1 cellular context compared by ENCODE assay signal in the genomic region with DNA sequence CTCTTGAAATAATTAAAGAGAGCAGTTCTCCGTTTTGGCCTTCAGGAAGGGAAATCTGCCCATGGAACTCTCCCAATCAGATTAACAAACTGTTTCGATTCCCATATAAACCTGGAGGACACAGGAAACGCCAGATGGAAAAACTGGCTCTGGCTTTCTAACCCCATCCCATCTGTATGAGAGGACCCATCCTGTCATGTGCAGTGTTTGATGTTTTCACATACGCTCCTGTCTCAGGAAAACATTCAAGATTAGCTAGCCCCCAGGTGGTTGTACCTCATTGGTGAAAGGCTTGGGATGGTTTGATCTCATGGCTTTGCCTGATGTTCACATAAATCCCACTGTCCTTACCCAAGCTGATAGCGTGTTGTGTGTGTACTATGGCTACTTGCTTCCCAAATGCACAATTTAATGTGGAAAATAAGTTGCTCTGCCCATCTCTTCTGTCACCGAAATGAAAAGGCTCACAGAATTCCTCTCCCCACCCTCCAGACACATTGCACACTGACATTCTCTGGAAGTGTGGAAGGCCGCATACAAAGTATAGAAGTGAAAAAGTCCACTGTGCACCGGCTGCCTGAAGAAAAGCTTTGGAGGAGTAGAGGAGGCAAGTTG.
TF ChIP-seq lines count a peak whose summit lies in the region.

No MANE protein-coding gene starts in this region.

TF ChIP-seq in HepG2, 621 proteins besides CTCF, POLR2A, EP300 and RAD21 (continued from another document and continues in another):
- TF ChIP-seq KLF11 (CRISPR knock-in tag; IDR thresholded peaks at IDR 0.05), result 0 out of 2 replicates have a peak, but pooled peaks have one; percentile 30
- 0 out of 2 replicates have a peak, but pooled peaks have one; percentile 8 for TF ChIP-seq GATAD1 (CRISPR knock-in tag; IDR thresholded peaks at IDR 0.05)
- peak; percentile 45; the same call in 1 of the 2 replicates for TF ChIP-seq ZNF430 (CRISPR knock-in tag; IDR thresholded peaks at IDR 0.05)
- TF ChIP-seq, protein P1, sequence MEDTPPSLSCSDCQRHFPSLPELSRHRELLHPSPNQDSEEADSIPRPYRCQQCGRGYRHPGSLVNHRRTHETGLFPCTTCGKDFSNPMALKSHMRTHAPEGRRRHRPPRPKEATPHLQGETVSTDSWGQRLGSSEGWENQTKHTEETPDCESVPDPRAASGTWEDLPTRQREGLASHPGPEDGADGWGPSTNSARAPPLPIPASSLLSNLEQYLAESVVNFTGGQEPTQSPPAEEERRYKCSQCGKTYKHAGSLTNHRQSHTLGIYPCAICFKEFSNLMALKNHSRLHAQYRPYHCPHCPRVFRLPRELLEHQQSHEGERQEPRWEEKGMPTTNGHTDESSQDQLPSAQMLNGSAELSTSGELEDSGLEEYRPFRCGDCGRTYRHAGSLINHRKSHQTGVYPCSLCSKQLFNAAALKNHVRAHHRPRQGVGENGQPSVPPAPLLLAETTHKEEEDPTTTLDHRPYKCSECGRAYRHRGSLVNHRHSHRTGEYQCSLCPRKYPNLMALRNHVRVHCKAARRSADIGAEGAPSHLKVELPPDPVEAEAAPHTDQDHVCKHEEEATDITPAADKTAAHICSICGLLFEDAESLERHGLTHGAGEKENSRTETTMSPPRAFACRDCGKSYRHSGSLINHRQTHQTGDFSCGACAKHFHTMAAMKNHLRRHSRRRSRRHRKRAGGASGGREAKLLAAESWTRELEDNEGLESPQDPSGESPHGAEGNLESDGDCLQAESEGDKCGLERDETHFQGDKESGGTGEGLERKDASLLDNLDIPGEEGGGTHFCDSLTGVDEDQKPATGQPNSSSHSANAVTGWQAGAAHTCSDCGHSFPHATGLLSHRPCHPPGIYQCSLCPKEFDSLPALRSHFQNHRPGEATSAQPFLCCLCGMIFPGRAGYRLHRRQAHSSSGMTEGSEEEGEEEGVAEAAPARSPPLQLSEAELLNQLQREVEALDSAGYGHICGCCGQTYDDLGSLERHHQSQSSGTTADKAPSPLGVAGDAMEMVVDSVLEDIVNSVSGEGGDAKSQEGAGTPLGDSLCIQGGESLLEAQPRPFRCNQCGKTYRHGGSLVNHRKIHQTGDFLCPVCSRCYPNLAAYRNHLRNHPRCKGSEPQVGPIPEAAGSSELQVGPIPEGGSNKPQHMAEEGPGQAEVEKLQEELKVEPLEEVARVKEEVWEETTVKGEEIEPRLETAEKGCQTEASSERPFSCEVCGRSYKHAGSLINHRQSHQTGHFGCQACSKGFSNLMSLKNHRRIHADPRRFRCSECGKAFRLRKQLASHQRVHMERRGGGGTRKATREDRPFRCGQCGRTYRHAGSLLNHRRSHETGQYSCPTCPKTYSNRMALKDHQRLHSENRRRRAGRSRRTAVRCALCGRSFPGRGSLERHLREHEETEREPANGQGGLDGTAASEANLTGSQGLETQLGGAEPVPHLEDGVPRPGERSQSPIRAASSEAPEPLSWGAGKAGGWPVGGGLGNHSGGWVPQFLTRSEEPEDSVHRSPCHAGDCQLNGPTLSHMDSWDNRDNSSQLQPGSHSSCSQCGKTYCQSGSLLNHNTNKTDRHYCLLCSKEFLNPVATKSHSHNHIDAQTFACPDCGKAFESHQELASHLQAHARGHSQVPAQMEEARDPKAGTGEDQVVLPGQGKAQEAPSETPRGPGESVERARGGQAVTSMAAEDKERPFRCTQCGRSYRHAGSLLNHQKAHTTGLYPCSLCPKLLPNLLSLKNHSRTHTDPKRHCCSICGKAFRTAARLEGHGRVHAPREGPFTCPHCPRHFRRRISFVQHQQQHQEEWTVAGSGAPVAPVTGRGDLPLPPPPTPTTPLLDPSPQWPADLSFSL (CRISPR knock-in tag; IDR thresholded peaks at IDR 0.05), result no peak
- TF ChIP-seq TEAD3 (CRISPR knock-in tag; optimal IDR thresholded peaks at IDR 0.05; ENCODE audit: borderline replicate concordance), result peak; percentile 51
- 0 out of 2 replicates have a peak, but pooled peaks have one; percentile 1 for TF ChIP-seq ZNF792 (CRISPR knock-in tag; IDR thresholded peaks at IDR 0.05)
- TF ChIP-seq ZC3H4 (CRISPR knock-in tag; IDR thresholded peaks at IDR 0.05; ENCODE audit: borderline replicate concordance), result peak; percentile 93
- TF ChIP-seq KMT2A (CRISPR knock-in tag; IDR thresholded peaks at IDR 0.05), result 0 out of 2 replicates have a peak, but pooled peaks have one; percentile 42
- peak; percentile 52 for TF ChIP-seq ZNF350 (CRISPR knock-in tag; IDR thresholded peaks at IDR 0.05; ENCODE audit: borderline replicate concordance, low read depth)
- TF ChIP-seq FIP1L1 (IDR thresholded peaks at IDR 0.05; ENCODE audit: borderline replicate concordance, insufficient read depth, low read depth, low read length), result peak; percentile 64; the same call in 1 of the 2 replicates
- TF ChIP-seq ZNF124 (CRISPR knock-in tag; IDR thresholded peaks at IDR 0.05), result 0 out of 2 replicates have a peak, but pooled peaks have one; percentile 68
- TF ChIP-seq, protein P2, sequence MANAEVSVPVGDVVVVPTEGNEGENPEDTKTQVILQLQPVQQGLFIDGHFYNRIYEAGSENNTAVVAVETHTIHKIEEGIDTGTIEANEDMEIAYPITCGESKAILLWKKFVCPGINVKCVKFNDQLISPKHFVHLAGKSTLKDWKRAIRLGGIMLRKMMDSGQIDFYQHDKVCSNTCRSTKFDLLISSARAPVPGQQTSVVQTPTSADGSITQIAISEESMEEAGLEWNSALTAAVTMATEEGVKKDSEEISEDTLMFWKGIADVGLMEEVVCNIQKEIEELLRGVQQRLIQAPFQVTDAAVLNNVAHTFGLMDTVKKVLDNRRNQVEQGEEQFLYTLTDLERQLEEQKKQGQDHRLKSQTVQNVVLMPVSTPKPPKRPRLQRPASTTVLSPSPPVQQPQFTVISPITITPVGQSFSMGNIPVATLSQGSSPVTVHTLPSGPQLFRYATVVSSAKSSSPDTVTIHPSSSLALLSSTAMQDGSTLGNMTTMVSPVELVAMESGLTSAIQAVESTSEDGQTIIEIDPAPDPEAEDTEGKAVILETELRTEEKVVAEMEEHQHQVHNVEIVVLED (CRISPR knock-in tag; IDR thresholded peaks at IDR 0.05; ENCODE audit: borderline replicate concordance), result 0 out of 2 replicates have a peak, but pooled peaks have one; percentile 24
- TF ChIP-seq SRY (CRISPR knock-in tag; IDR thresholded peaks at IDR 0.05), result no peak
- TF ChIP-seq SP5 (CRISPR knock-in tag; IDR thresholded peaks at IDR 0.05; ENCODE audit: borderline replicate concordance, low read depth), result no peak
- TF ChIP-seq ETV5 (CRISPR knock-in tag; IDR thresholded peaks at IDR 0.05; ENCODE audit: borderline replicate concordance), result 0 out of 2 replicates have a peak, but pooled peaks have one; percentile 8
- 0 out of 2 replicates have a peak, but pooled peaks have one; percentile 47 for TF ChIP-seq MEF2D (CRISPR knock-in tag; IDR thresholded peaks at IDR 0.05)
- TF ChIP-seq ZFP36 (IDR thresholded peaks at IDR 0.05; ENCODE audit: borderline replicate concordance, low read depth, low read length, partially characterized antibody), result no peak
- peak; percentile 85; the same call in 1 of the 2 replicates for TF ChIP-seq ZNF512B (CRISPR knock-in tag; IDR thresholded peaks at IDR 0.05; ENCODE audit: borderline replicate concordance)
- peak; percentile 26 for TF ChIP-seq SRSF4 (IDR thresholded peaks at IDR 0.05; ENCODE audit: low read depth, low read length, poor library complexity, severe bottlenecking)
- 0 out of 2 replicates have a peak, but pooled peaks have one; percentile 19 for TF ChIP-seq ZNF317 (CRISPR knock-in tag; IDR thresholded peaks at IDR 0.05)
- no peak for TF ChIP-seq ZNF570 (CRISPR knock-in tag; IDR thresholded peaks at IDR 0.05; ENCODE audit: borderline replicate concordance)
- 0 out of 2 replicates have a peak, but pooled peaks have one; percentile 4 for TF ChIP-seq RFXANK (CRISPR knock-in tag; IDR thresholded peaks at IDR 0.05)
- TF ChIP-seq ZBTB7B (CRISPR knock-in tag; IDR thresholded peaks at IDR 0.05), result no peak
- TF ChIP-seq, protein P3, sequence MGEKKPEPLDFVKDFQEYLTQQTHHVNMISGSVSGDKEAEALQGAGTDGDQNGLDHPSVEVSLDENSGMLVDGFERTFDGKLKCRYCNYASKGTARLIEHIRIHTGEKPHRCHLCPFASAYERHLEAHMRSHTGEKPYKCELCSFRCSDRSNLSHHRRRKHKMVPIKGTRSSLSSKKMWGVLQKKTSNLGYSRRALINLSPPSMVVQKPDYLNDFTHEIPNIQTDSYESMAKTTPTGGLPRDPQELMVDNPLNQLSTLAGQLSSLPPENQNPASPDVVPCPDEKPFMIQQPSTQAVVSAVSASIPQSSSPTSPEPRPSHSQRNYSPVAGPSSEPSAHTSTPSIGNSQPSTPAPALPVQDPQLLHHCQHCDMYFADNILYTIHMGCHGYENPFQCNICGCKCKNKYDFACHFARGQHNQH (CRISPR knock-in tag; IDR thresholded peaks at IDR 0.05), result no peak
- peak; percentile 84 for TF ChIP-seq RBM22 (optimal IDR thresholded peaks at IDR 0.05; ENCODE audit: low read length)
- no peak for TF ChIP-seq GPBP1L1 (CRISPR knock-in tag; IDR thresholded peaks at IDR 0.05)
- TF ChIP-seq TSC22D2 (CRISPR knock-in tag; IDR thresholded peaks at IDR 0.05; ENCODE audit: borderline replicate concordance), result 0 out of 2 replicates have a peak, but pooled peaks have one; percentile 17
- TF ChIP-seq ZMYM3 (CRISPR knock-in tag; IDR thresholded peaks at IDR 0.05), result 0 out of 2 replicates have a peak, but pooled peaks have one; percentile 28
- 0 out of 2 replicates have a peak, but pooled peaks have one; percentile 65 for TF ChIP-seq ZKSCAN5 (CRISPR knock-in tag; IDR thresholded peaks at IDR 0.05)
- TF ChIP-seq ZBTB14 (CRISPR knock-in tag; IDR thresholded peaks at IDR 0.05), result no peak; the same call in 1 of the 2 replicates
- TF ChIP-seq TGIF2 (CRISPR knock-in tag; IDR thresholded peaks at IDR 0.05), result peak; percentile 78
- TF ChIP-seq HOXD1 (CRISPR knock-in tag; IDR thresholded peaks at IDR 0.05), result no peak
- TF ChIP-seq ZNF777 (CRISPR knock-in tag; IDR thresholded peaks at IDR 0.05), result no peak
- TF ChIP-seq PAF1 (CRISPR knock-in tag; IDR thresholded peaks at IDR 0.05), result peak; percentile 91
- TF ChIP-seq ZFP1 (CRISPR knock-in tag; IDR thresholded peaks at IDR 0.05), result no peak
- TF ChIP-seq REPIN1 (CRISPR knock-in tag; IDR thresholded peaks at IDR 0.05; ENCODE audit: borderline replicate concordance, low read depth), result peak; percentile 64; the same call in 1 of the 2 replicates
- peak; percentile 1; the same call in 1 of the 2 replicates for TF ChIP-seq POLR2AphosphoS5 (IDR thresholded peaks at IDR 0.05; ENCODE audit: low read depth, low read length)
- 0 out of 2 replicates have a peak, but pooled peaks have one; percentile 32 for TF ChIP-seq ZNF772 (CRISPR knock-in tag; IDR thresholded peaks at IDR 0.05)
- peak; percentile 15; the same call in 1 of the 2 replicates for TF ChIP-seq ZSCAN29 (CRISPR knock-in tag; conservative IDR thresholded peaks at IDR 0.05)
- no peak for TF ChIP-seq NBN (conservative IDR thresholded peaks at IDR 0.05)
- TF ChIP-seq TBX2 (CRISPR knock-in tag; IDR thresholded peaks at IDR 0.05; ENCODE audit: borderline replicate concordance), result no peak
